Comparison of ENCODE assay signal across 34 cellular contexts in the genomic region with DNA sequence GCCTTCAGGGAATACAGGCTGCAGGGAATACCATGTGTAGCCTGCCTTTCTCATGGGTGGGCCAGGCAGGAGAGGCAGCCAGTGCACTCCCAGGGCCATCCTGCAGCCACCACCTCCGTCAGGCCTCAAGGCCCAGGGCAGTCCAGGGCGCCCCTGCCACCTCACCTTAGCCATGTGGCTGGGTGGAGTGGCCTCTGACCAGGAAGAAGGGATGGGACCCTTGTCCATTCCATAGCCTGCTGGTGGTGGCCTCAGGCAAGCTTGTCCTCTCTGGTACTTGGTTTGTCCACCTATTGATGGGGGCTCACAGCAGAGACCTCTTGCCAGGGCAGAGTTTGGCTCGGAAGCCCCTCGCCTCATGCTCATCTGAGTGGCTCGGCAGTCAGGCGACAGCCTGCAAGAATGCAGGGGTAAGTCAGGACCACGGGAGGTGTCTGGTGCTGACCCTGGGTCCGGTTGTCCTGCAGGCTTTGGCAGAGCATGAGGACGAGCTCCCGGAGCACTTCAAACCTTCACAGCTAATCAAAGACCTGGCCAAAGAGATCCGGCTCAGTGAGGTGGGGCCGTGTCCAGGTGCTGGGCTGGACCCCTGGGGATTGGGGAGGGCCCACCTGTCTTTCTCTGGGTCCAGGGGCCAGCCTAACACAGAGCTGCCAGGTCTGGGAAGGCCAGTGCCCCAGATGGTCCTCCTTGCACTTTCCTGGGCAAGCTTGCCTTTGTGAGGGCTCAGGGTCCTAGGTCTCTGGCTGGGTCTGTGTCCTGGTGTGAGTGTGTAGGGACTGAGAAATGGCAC.
DNase-seq lines count a peak whose midpoint lies in the region; ATAC-seq and TF ChIP-seq lines count a peak whose summit lies in the region.
"Had no signal": no experiment of that assay in that cellular context is flagged by ENCODE, and none has a peak within 500 bp of the region (broad histone marks: within the 10 kb centered on the region; RNA-seq: fewer than 3 reads in every experiment).

No MANE protein-coding gene starts in this region.

- no peaks in the 10 kb centered on the region for H3K4me1 Mint-ChIP-seq in glutamatergic neuron (ENCODE audit: low read depth, unreplicated experiment)
- H3K4me1 Mint-ChIP-seq in CD4-positive, alpha-beta memory T cell = no peaks in the 10 kb centered on the region
- H3K4me1 Mint-ChIP-seq: activated CD4-positive, alpha-beta T cell treated with anti-CD3 and anti-CD28 coated beads, Interleukin-2, amount 10 ng/mL, durations not matched to agents 7 days and 5 days; H9; immature natural killer cell; stimulated activated effector memory CD8-positive, alpha-beta T cell treated with anti-CD3 and anti-CD28 coated beads, Interleukin-12 subunit alpha, Interleukin-12 subunit beta, amount 100 ng/mL, for 72 hours had no signal

- peak; percentile 30 for DNase-seq in Right ventricle myocardium inferior (ENCODE audit: missing footprints)
- no peak for DNase-seq in right atrium auricular region (ENCODE audit: low spot score)
- DNase-seq in glutamatergic neuron = peak; percentile 10
- peak; percentile 24 for DNase-seq in lower lobe of right lung
- DNase-seq in transverse colon = peak; percentile 5
- DNase-seq in NCI-H2227 (lab: John Stamatoyannopoulos, UW; ENCODE audit: unreplicated experiment) = no peak
- DNase-seq in NCI-H226 = no peak
- DNase-seq in CD4-positive, alpha-beta memory T cell = no peak
- DNase-seq: ACHN; activated CD4-positive, alpha-beta T cell treated with anti-CD3 and anti-CD28 coated beads, Interleukin-2, amount 10 ng/mL, durations not matched to agents 7 days and 5 days; activated T-cell treated with anti-CD3 and anti-CD28 coated beads, Interleukin-2, amount 50 U/mL, for 48 hours; COR-L47; DMS79 treated with DMSO at 0.1 percent for 48 hours; GF-D8; H9; hippocampal formation; immature natural killer cell; midbrain; NCI-H1105 treated with DMSO at 0.1 percent for 48 hours; NCI-H1930; NCI-H345; NCI-H774; stimulated activated CD4-positive, alpha-beta T cell treated with anti-CD3 and anti-CD28 coated beads, Interleukin-4, amount 100 ng/mL, for 24 hours had no signal

- no peaks in the 10 kb centered on the region for H3K36me3 Mint-ChIP-seq in glutamatergic neuron (ENCODE audit: unreplicated experiment)
- H3K36me3 Mint-ChIP-seq in CD4-positive, alpha-beta memory T cell = peaks cover 12 to 26% of the 10 kb centered on the region in 2 donors
- H3K36me3 Mint-ChIP-seq: activated naive CD4-positive, alpha-beta T cell treated with anti-CD3 and anti-CD28 coated beads, Interleukin-2, amount 50 U/mL, for 72 hours; stimulated activated effector memory CD8-positive, alpha-beta T cell treated with anti-CD3 and anti-CD28 coated beads, Interleukin-12 subunit alpha, Interleukin-12 subunit beta, amount 100 ng/mL, for 72 hours had no signal

- H3K36me3 ChIP-seq in right atrium auricular region (peaks cover 62% of the 10 kb centered on the region), lower lobe of right lung (peaks cover 77% of the 10 kb centered on the region), transverse colon (no peaks in the 10 kb centered on the region)
- H3K36me3 ChIP-seq in CD4-positive, alpha-beta memory T cell (ENCODE audit: insufficient read depth, low read length) = peaks cover 24% of the 10 kb centered on the region
- H3K36me3 ChIP-seq: cardiac muscle cell, ovary had no signal

- H3K4me1 ChIP-seq in right atrium auricular region (no peaks in the 10 kb centered on the region), lower lobe of right lung (no peaks in the 10 kb centered on the region), transverse colon (no peaks in the 10 kb centered on the region)
- H3K4me1 ChIP-seq in CD4-positive, alpha-beta memory T cell (ENCODE audit: insufficient read depth, low read length) = no peaks in the 10 kb centered on the region
- H3K4me1 ChIP-seq: ascending aorta, gastrocnemius medialis had no signal

- H3K27me3 Mint-ChIP-seq in glutamatergic neuron (ENCODE audit: unreplicated experiment) = no peaks in the 10 kb centered on the region
- no peaks in the 10 kb centered on the region for H3K27me3 Mint-ChIP-seq in CD4-positive, alpha-beta memory T cell
- H3K27me3 Mint-ChIP-seq: activated CD4-positive, alpha-beta T cell treated with anti-CD3 and anti-CD28 coated beads, Interleukin-2, amount 10 ng/mL, durations not matched to agents 7 days and 5 days; dendritic cell treated with granulocyte-macrophage colony-stimulating factor and Interleukin-4, amounts not matched to agents 40 ng/mL and 50 ng/mL, for 4 days; naive thymus-derived CD8-positive, alpha-beta T cell had no signal

- POLR2A ChIA-PET in CD4-positive, alpha-beta memory T cell (lab: Charles Lee; ENCODE audit: partially characterized antibody) = no interaction called here

- H3K4me3 Mint-ChIP-seq in glutamatergic neuron (ENCODE audit: unreplicated experiment) = no peak overlapping the region
- H3K4me3 Mint-ChIP-seq in CD4-positive, alpha-beta memory T cell = no peak overlapping the region
- H3K4me3 Mint-ChIP-seq: activated CD4-positive, alpha-beta T cell treated with anti-CD3 and anti-CD28 coated beads, Interleukin-2, amount 10 ng/mL, durations not matched to agents 7 days and 5 days; dendritic cell treated with granulocyte-macrophage colony-stimulating factor and Interleukin-4, amounts not matched to agents 40 ng/mL and 50 ng/mL, for 4 days; H9; immature natural killer cell; naive thymus-derived CD8-positive, alpha-beta T cell; stimulated activated effector memory CD8-positive, alpha-beta T cell treated with anti-CD3 and anti-CD28 coated beads, Interleukin-12 subunit alpha, Interleukin-12 subunit beta, amount 100 ng/mL, for 72 hours; T-helper 1 cell treated with Interleukin-12 subunit alpha and Interleukin-12 subunit beta and Interleukin-4 antibody, amounts not matched to agents 30 μg/mL and 1 μg/mL, for 36 hours had no signal

- no peak overlapping the region for H3K4me3 ChIP-seq in right atrium auricular region
- no peak overlapping the region for H3K4me3 ChIP-seq in lower lobe of right lung
- no peak overlapping the region for H3K4me3 ChIP-seq in transverse colon
- no peak overlapping the region for H3K4me3 ChIP-seq in CD4-positive, alpha-beta memory T cell (ENCODE audit: low read length in 2 of 2)
- H3K4me3 ChIP-seq: ascending aorta, cardiac muscle cell, gastrocnemius medialis, ovary, SK-N-MC had no signal

- CTCF ChIA-PET in CD4-positive, alpha-beta memory T cell (lab: Charles Lee; ENCODE audit: partially characterized antibody) = no interaction called here

- no peaks in the 10 kb centered on the region for H3K9me3 Mint-ChIP-seq in glutamatergic neuron (ENCODE audit: unreplicated experiment)
- no peaks in the 10 kb centered on the region for H3K9me3 Mint-ChIP-seq in CD4-positive, alpha-beta memory T cell
- H3K9me3 Mint-ChIP-seq: activated CD4-positive, alpha-beta T cell treated with anti-CD3 and anti-CD28 coated beads, Interleukin-2, amount 10 ng/mL, durations not matched to agents 7 days and 5 days; activated naive CD4-positive, alpha-beta T cell treated with anti-CD3 and anti-CD28 coated beads, Interleukin-2, amount 50 U/mL, for 72 hours; dendritic cell treated with granulocyte-macrophage colony-stimulating factor and Interleukin-4, amounts not matched to agents 40 ng/mL and 50 ng/mL, for 4 days; H9; immature natural killer cell; naive thymus-derived CD8-positive, alpha-beta T cell; stimulated activated effector memory CD8-positive, alpha-beta T cell treated with anti-CD3 and anti-CD28 coated beads, Interleukin-12 subunit alpha, Interleukin-12 subunit beta, amount 100 ng/mL, for 72 hours; T-helper 1 cell treated with Interleukin-12 subunit alpha and Interleukin-12 subunit beta and Interleukin-4 antibody, amounts not matched to agents 30 μg/mL and 1 μg/mL, for 36 hours had no signal

- no peak for ATAC-seq in Right ventricle myocardium inferior
- ATAC-seq in lower lobe of right lung = no peak
- ATAC-seq: gastrocnemius medialis; left lobe of liver; naive thymus-derived CD8-positive, alpha-beta T cell; stimulated activated effector memory CD8-positive, alpha-beta T cell treated with anti-CD3 and anti-CD28 coated beads, Interleukin-12 subunit alpha, Interleukin-12 subunit beta, amount 100 ng/mL, for 72 hours had no signal

- intact Hi-C loops in Right ventricle myocardium inferior (cut with DNase I) (no loop called here), lower lobe of right lung (cut with DNase I) (no loop called here), transverse colon (cut with DNase I; ENCODE audit: low total_unique reads) (no loop called here)
- intact Hi-C loops in CD4-positive, alpha-beta memory T cell (cut with micrococcal nuclease) = no loop called here

- H3K9me3 ChIP-seq in right atrium auricular region (no peaks in the 10 kb centered on the region), lower lobe of right lung (no peaks in the 10 kb centered on the region), transverse colon (no peaks in the 10 kb centered on the region)
- no peaks in the 10 kb centered on the region for H3K9me3 ChIP-seq in CD4-positive, alpha-beta memory T cell (ENCODE audit: control insufficient read depth in 1 of 2, low read length in 2 of 2)
- H3K9me3 ChIP-seq: ascending aorta, gastrocnemius medialis, ovary had no signal

- TF ChIP-seq EP300 in transverse colon (IDR thresholded peaks at IDR 0.05; ENCODE audit: low read depth) = no peak

- H3K27ac ChIP-seq in right atrium auricular region = no peak overlapping the region
- no peak overlapping the region for H3K27ac ChIP-seq in lower lobe of right lung
- no peak overlapping the region for H3K27ac ChIP-seq in transverse colon
- no peak overlapping the region for H3K27ac ChIP-seq in CD4-positive, alpha-beta memory T cell (ENCODE audit: low read depth, low read length)
- H3K27ac ChIP-seq: ascending aorta, cardiac muscle cell, gastrocnemius medialis, ovary, SK-N-MC had no signal

- TF ChIP-seq CTCF in right atrium auricular region (IDR thresholded peaks at IDR 0.05) (no peak), glutamatergic neuron (IDR thresholded peaks at IDR 0.05; ENCODE audit: partially characterized antibody, unreplicated experiment) (no peak), lower lobe of right lung (IDR thresholded peaks at IDR 0.05) (no peak), transverse colon (IDR thresholded peaks at IDR 0.05) (no peak)

- H3K27ac Mint-ChIP-seq in glutamatergic neuron (ENCODE audit: unreplicated experiment) = no peak overlapping the region
- peak overlapping the region in 1 of 7 donors; percentile 13 for H3K27ac Mint-ChIP-seq in CD4-positive, alpha-beta memory T cell
- H3K27ac Mint-ChIP-seq: activated CD4-positive, alpha-beta T cell treated with anti-CD3 and anti-CD28 coated beads, Interleukin-2, amount 10 ng/mL, durations not matched to agents 7 days and 5 days; dendritic cell treated with granulocyte-macrophage colony-stimulating factor and Interleukin-4, amounts not matched to agents 40 ng/mL and 50 ng/mL, for 4 days; H9; naive thymus-derived CD8-positive, alpha-beta T cell; T-helper 1 cell treated with Interleukin-12 subunit alpha and Interleukin-12 subunit beta and Interleukin-4 antibody, amounts not matched to agents 30 μg/mL and 1 μg/mL, for 36 hours had no signal

- 99% methylated on average over 12 of the region's 12 CpGs; no CpG with 5 or more reads in 1 of the 2 donors for WGBS in transverse colon (ENCODE audit: low coverage in 1 of 2), 2 donors

- H3K27me3 ChIP-seq in right atrium auricular region (no peaks in the 10 kb centered on the region), lower lobe of right lung (ENCODE audit: low read depth) (no peaks in the 10 kb centered on the region), transverse colon (no peaks in the 10 kb centered on the region)
- no peaks in the 10 kb centered on the region for H3K27me3 ChIP-seq in CD4-positive, alpha-beta memory T cell (ENCODE audit: insufficient read depth, low read length)
- H3K27me3 ChIP-seq: ascending aorta, cardiac muscle cell, gastrocnemius medialis, ovary had no signal

- in situ Hi-C loops in transverse colon (cut with MboI; ENCODE audit: low pct_ligation_motif_present in 1 of 4, low pct_unique_long_range_greater_than_20kb in 1 of 4, low sequenced_read_pairs in 3 of 4) = no loop called here

- TF ChIP-seq POLR2A in transverse colon (IDR thresholded peaks at IDR 0.05) = no peak

Comparison
In these comparisons a context has a peak if more than half of its experiments do, and no peak if none do; other contexts are left out.
1. DNase-seq: peak in Right ventricle myocardium inferior (single experiment), glutamatergic neuron (single experiment), lower lobe of right lung (single experiment) and transverse colon (single experiment); none in right atrium auricular region (single experiment), NCI-H2227 (single experiment), NCI-H226 (single experiment) and CD4-positive, alpha-beta memory T cell (0 of 5).